29 cellular contexts compared by ENCODE assay signal in the genomic region with DNA sequence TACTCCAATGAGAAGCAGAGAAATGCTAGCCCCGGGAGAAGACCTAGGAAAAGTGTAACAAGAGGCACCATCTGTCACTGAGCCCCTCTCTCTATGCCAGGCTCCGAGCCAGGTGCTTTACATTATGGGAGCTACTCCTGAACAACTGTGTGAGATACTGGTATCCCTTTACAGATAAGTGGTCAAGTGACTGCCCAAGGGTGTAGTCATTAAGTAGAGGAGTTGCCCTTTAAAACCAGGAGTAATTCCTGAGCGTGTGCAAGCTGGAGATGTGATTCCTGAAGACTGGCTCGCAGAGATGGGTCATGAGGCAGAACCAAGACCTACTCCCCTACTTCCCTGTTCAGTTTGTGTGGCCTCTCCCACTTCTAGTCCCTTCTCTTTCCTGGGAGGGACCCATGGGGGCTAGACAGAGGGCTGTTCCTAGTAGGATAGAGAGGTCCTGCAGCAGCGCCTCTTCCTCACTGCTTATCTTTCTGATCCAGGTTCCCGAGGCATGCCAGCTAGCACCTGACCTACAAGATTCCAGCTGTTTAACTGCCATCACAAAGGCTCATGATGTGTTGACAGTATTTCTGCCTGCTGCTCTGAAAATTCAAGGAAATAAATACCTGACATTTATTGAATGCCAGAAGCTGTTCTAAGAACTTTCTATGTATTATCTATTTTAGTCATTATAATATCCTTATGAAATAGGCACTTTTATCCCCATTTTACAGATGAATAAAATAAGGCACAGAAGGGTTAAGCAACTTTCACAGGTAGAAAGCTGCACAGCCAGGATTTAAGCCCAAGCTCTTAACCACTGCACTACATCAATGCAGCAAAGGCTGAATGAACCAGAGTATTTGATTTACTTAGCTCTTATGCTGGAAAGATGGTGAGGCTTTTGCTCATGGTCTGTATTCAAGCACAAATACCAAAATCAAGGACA. TPM values are rescaled to one million over a fixed set of nuclear protein-coding genes. Genes with fewer than 3 reads are reported as not detected.
DNase-seq lines count a peak whose midpoint lies in the region; ATAC-seq, FAIRE-seq and TF ChIP-seq lines count a peak whose summit lies in the region.
"Had no signal": no experiment of that assay in that cellular context is flagged by ENCODE, and none has a peak within 500 bp of the region (broad histone marks: within the 10 kb centered on the region; RNA-seq: fewer than 3 reads in every experiment).

No MANE protein-coding gene starts in this region.

- WGBS in K562 (ENCODE audit: insufficient coverage, low coverage, missing lambda C conversion rate), result 10% methylated on average over 6 of the region's 6 CpGs

- no peak for TF ChIP-seq RAD21 in K562 (CRISPR knock-in tag; conservative IDR thresholded peaks at IDR 0.05 in 1 of 2, IDR thresholded peaks at IDR 0.05 in 1 of 2)

- no peaks in the 10 kb centered on the region for H3K27me3 ChIP-seq in K562 (ENCODE audit: control insufficient read depth in 2 of 2, insufficient read depth in 2 of 2, low read length in 2 of 2)
- H3K27me3 ChIP-seq: thyroid gland had no signal

- peak overlapping the region in 1 of 2 experiments; percentile 75; a peak in 1 of 4 replicates for H3K9ac ChIP-seq in K562 (ENCODE audit: insufficient read depth in 1 of 2, low read depth in 2 of 2, low read length in 2 of 2)

- no peaks in the 10 kb centered on the region for H4K20me1 ChIP-seq in K562 (replicated peaks; ENCODE audit: control insufficient read depth, insufficient read depth, low read length)

- no peaks in the 10 kb centered on the region for H3K9me3 ChIP-seq in HEK293 (ENCODE audit: control insufficient read depth, insufficient read depth, low read depth, low read length)
- H3K9me3 ChIP-seq in K562 (replicated peaks; ENCODE audit: control insufficient read depth, insufficient read depth, low read depth, low read length), result no peaks in the 10 kb centered on the region
- H3K9me3 ChIP-seq: left lung, psoas muscle, thyroid gland had no signal

- H3K27ac ChIP-seq in HEK293 (ENCODE audit: extremely low read depth, low read depth, low read length) (no peak overlapping the region), K562 (ENCODE audit: extremely low read depth, low read depth, low read length) (no peak overlapping the region)
- H3K27ac ChIP-seq: left lung, psoas muscle, skin epidermis, thyroid gland had no signal

- POLR2A ChIA-PET in HEK293 (lab: Yijun Ruan, JAX) (no interaction called here), K562 (lab: Yijun Ruan, JAX) (interaction anchor here (0.7 to 2.8 kb wide), 3 partner anchors 10 to 347 kb away, joined by 3 to 10 read pairs (median 5); no protein-coding TSS in a partner anchor)

- FAIRE-seq in K562 (lab: Jason Lieb, UNC), result no peak
- FAIRE-seq: GM12892 had no signal

- intact Hi-C loops in K562 (cut with micrococcal nuclease), result no loop called here

- BruUV-seq in K562 (replicated peaks; lab: Mats Ljungman, UMichigan), result no TSS peak

- no peaks in the 10 kb centered on the region for H3K4me1 ChIP-seq in HEK293 (ENCODE audit: control insufficient read depth, insufficient read depth, low read length)
- H3K4me1 ChIP-seq in K562 (replicated peaks in 1 of 2; ENCODE audit: control insufficient read depth in 2 of 2, insufficient read depth in 2 of 2, low read length in 2 of 2), result peaks cover 6 to 16% of the 10 kb centered on the region in 2 experiments; a peak in 4 of 5 replicates
- H3K4me1 ChIP-seq: left lung, thyroid gland had no signal

- DNase-seq in DMS79 (lab: John Stamatoyannopoulos, UW) (peak; percentile 3), NCI-H510A (lab: John Stamatoyannopoulos, UW) (peak; percentile 43), K562 (ENCODE audit: extremely low read depth in 1 of 4, low spot score in 3 of 4) (peak; percentile 31 to 60 (median 46)), AML-193 (lab: John Stamatoyannopoulos, UW) (no peak), NCI-H146 treated with DMSO at 0.1 percent for 48 hours (lab: John Stamatoyannopoulos, UW; ENCODE audit: unreplicated experiment) (no peak), kidney glomerular epithelial cell (lab: John Stamatoyannopoulos, UW) (no peak)
- DNase-seq: activated CD4-positive, alpha-beta memory T cell treated with anti-CD3 and anti-CD28 coated beads for 36 hours; activated naive CD4-positive, alpha-beta T cell; activated T-cell treated with anti-CD3 and anti-CD28 coated beads for 4 hours; amniotic stem cell; cortex of kidney; DMS153; H9; head of caudate nucleus; Kasumi-1; left lung; NCI-H446 treated with DMSO at 0.1 percent for 48 hours; nephron progenitor cell; psoas muscle; SIG-M5; stimulated activated CD4-positive, alpha-beta T cell treated with anti-CD3 and anti-CD28 coated beads, Interleukin-2, amount 100 ng/mL, for 48 hours; stimulated activated naive CD4-positive, alpha-beta T cell treated with Interleukin-2 at 50 U/mL for 16 hours; T-helper 2 cell; thyroid gland had no signal

- H3K36me3 ChIP-seq in HEK293 (ENCODE audit: control insufficient read depth in 2 of 2, insufficient read depth in 1 of 2, low read length in 2 of 2) (peaks cover 0 to 31% of the 10 kb centered on the region in 2 experiments; a peak in 2 of 3 replicates), K562 (ENCODE audit: control insufficient read depth, insufficient read depth, low read length) (peaks cover 16% of the 10 kb centered on the region; the same call in 1 of the 3 replicates)

- H3K4me3 ChIP-seq in HEK293 (ENCODE audit: low read depth, low read length) (no peak overlapping the region), K562 (no peak overlapping the region)
- H3K4me3 ChIP-seq: left lung, psoas muscle, skin epidermis, thyroid gland had no signal

- no peak for TF ChIP-seq POLR2A in K562 (conservative IDR thresholded peaks at IDR 0.05)

- TF ChIP-seq CTCF in HEK293 (tag by site-specific recombination; IDR thresholded peaks at IDR 0.05) (no peak), K562 (IDR thresholded peaks at IDR 0.05 in 2 of 3, conservative IDR thresholded peaks at IDR 0.05 in 1 of 3; ENCODE audit: insufficient read depth in 2 of 3, low read depth in 1 of 3, low read length in 3 of 3) (no peak)

- no peaks in the 10 kb centered on the region for H3K79me2 ChIP-seq in K562 (ENCODE audit: control insufficient read depth, insufficient read depth, low read length)

- in situ Hi-C loops in K562 (cut with MboI), result loop anchor here (5.0 to 10.0 kb wide), 5 partner anchors 75 to 725 kb away; no protein-coding TSS in a partner anchor

- TF ChIP-seq EP300 in K562 (IDR thresholded peaks at IDR 0.05; ENCODE audit: low read length), result peak; percentile 12; the same call in 1 of the 2 replicates

- ATAC-seq in K562 (peak; percentile 12; the same call in 2 of the 3 replicates), GM21576 (IDR thresholded peaks at IDR 0.05; ENCODE audit: unreplicated experiment) (no peak)
- ATAC-seq: left lung, psoas muscle, WTC11 had no signal

- H3K9me1 ChIP-seq in K562 (ENCODE audit: control insufficient read depth, insufficient read depth, low read length), result no peaks in the 10 kb centered on the region

- peak overlapping the region; percentile 38; the same call in 1 of the 2 replicates for H2AFZ ChIP-seq in K562 (ENCODE audit: low read depth, low read length)

- CTCF ChIA-PET in HEK293 (lab: Yijun Ruan, JAX) (interaction anchor here (0.6 to 1.9 kb wide), 6 partner anchors 12 to 522 kb away, joined by 3 to 6 read pairs (median 4); no protein-coding TSS in a partner anchor), K562 (lab: Yijun Ruan, JAX; ENCODE audit: low intra/inter-chr PET ratio) (no interaction called here)

- H3K4me2 ChIP-seq in K562 (ENCODE audit: insufficient read depth, low read length), result peak overlapping the region; percentile 43; the same call in 1 of the 2 replicates

TF ChIP-seq in HEK293, 187 proteins besides CTCF, POLR2A, EP300 and RAD21 (continues in another document):
- peak; percentile 46; the same call in 1 of the 2 replicates for TF ChIP-seq ZNF600 (tag by site-specific recombination; IDR thresholded peaks at IDR 0.05)
- peak; percentile 47; the same call in 1 of the 2 replicates for TF ChIP-seq ZNF768 (tag by site-specific recombination; IDR thresholded peaks at IDR 0.05)
- TF ChIP-seq ZNF274 (IDR thresholded peaks at IDR 0.05; ENCODE audit: low read length), result no peak
- no peak for TF ChIP-seq ZNF274 (tag by site-specific recombination; IDR thresholded peaks at IDR 0.05; ENCODE audit: borderline replicate concordance)
- peak; percentile 79; the same call in 1 of the 2 replicates for TF ChIP-seq ZNF394 (tag by site-specific recombination; IDR thresholded peaks at IDR 0.05; ENCODE audit: borderline replicate concordance)
- 0 out of 2 replicates have a peak, but pooled peaks have one; percentile 19 for TF ChIP-seq OSR2 (tag by site-specific recombination; IDR thresholded peaks at IDR 0.05)

TF ChIP-seq in K562, 482 proteins besides CTCF, POLR2A, EP300 and RAD21 (continues in another document):
- TF ChIP-seq RBM25 (IDR thresholded peaks at IDR 0.05; ENCODE audit: low read depth, low read length, severe bottlenecking) (peak; percentile 71), PTBP1 (IDR thresholded peaks at IDR 0.05; ENCODE audit: low read depth, low read length) (no peak), CXXC5 (CRISPR knock-in tag; IDR thresholded peaks at IDR 0.05) (no peak), BHLHE40 (IDR thresholded peaks at IDR 0.05; ENCODE audit: low read length) (peak; percentile 55; the same call in 1 of the 2 replicates), TAL1 (IDR thresholded peaks at IDR 0.05) (peak; percentile 33), RCOR1 (IDR thresholded peaks at IDR 0.05; ENCODE audit: borderline replicate concordance in 1 of 2, low read depth in 2 of 2, low read length in 2 of 2) (peak; percentile 8 to 23; a peak in 1 of 4 replicates), BCOR (IDR thresholded peaks at IDR 0.05) (peak; percentile 90)

RNA-seq across cellular contexts. Expression of a gene that starts 38.9 kb away (rescaled TPM):
- 29.4 and 51.4 TPM in 2 replicates for total RNA-seq in K562 (2011; cell fraction: chromatin; rRNA removed; ENCODE audit: low replicate concordance)
- 23.0 and 26.7 TPM in 2 replicates for total RNA-seq in K562 (2011; cell fraction: nucleolus; rRNA removed)
- total RNA-seq in K562 (2011; cell fraction: nucleoplasm; rRNA removed), result 31.9 and 32.7 TPM in 2 replicates
- total RNA-seq in K562 (2014; rRNA removed), result 6.9 and 11.3 TPM in 2 replicates
- total RNA-seq in K562 (2014; rRNA removed; fragmentation: Illumina TruSeq; extraction: Trizol), result 11.4 and 12.1 TPM in 2 replicates
- 10.9 and 12.7 TPM in 2 replicates for total RNA-seq in K562 (2015; rRNA removed; fragmentation: Illumina TruSeq; extraction: Trizol)
- total RNA-seq in K562 (2021), result 12.9 and 13.5 TPM in 2 replicates
- 17.6 and 22.9 TPM in 2 replicates for polyA plus RNA-seq in K562 (2011; rRNA removed)
- 22.9 and 29.8 TPM in 2 replicates for polyA plus RNA-seq in K562 (2011; cell fraction: cytosol; rRNA removed)
- polyA plus RNA-seq in K562 (2011; cell fraction: nucleus; rRNA removed), result 78.3 and 85.3 TPM in 2 replicates
- polyA plus RNA-seq in K562 (2012), result 11.1 and 22.0 TPM in 2 replicates
- polyA plus RNA-seq in K562 (2014; fragmentation: Illumina TruSeq; extraction: Trizol), result 14.5 and 15.4 TPM in 2 replicates
- 1 to 10 TPM; 5.3 to 9.1 TPM for polyA plus RNA-seq in K562 (2014; fragmentation: Nextera tagmentation; extraction: Ambion mirVana)
- polyA plus RNA-seq in K562 (2014; rRNA removed), result 10.8 and 13.5 TPM in 2 replicates
- 21.9 and 34.4 TPM in 2 replicates for polyA minus RNA-seq in K562 (2011; rRNA and poly(A)+ RNA removed)
- polyA minus RNA-seq in K562 (2011; cell fraction: cytosol; rRNA and poly(A)+ RNA removed), result 15.9 and 17.8 TPM in 2 replicates
- 26.7 and 45.1 TPM in 2 replicates for polyA minus RNA-seq in K562 (2011; cell fraction: nucleus; rRNA and poly(A)+ RNA removed)

Comparison
In these comparisons a context has a peak if more than half of its experiments do, and no peak if none do; other contexts are left out.
1. DNase-seq: peak in DMS79 (single experiment), NCI-H510A (single experiment) and K562 (4 of 4); none in AML-193 (0 of 2), NCI-H146 treated with DMSO at 0.1 percent for 48 hours (single experiment) and kidney glomerular epithelial cell (single experiment).